ENCODE assay signal across 1 cellular context in genomic region chr1:32094721-32095521, GRCh38.
A peak's percentile ranks its signal among the peaks of the same experiment; 100 is the strongest.
TF ChIP-seq lines count a peak whose summit lies in the region.

No MANE protein-coding gene starts in this region.

TF ChIP-seq in HepG2, 621 proteins besides CTCF, POLR2A, EP300 and RAD21:
- TF ChIP-seq ELK4 (CRISPR knock-in tag; IDR thresholded peaks at IDR 0.05; ENCODE audit: borderline replicate concordance), result no peak
- 0 out of 2 replicates have a peak, but pooled peaks have one; percentile 32 for TF ChIP-seq ZBTB33 (CRISPR knock-in tag; IDR thresholded peaks at IDR 0.05)
